Comparison of ENCODE assay signal across 10 cellular contexts in the genomic region with DNA sequence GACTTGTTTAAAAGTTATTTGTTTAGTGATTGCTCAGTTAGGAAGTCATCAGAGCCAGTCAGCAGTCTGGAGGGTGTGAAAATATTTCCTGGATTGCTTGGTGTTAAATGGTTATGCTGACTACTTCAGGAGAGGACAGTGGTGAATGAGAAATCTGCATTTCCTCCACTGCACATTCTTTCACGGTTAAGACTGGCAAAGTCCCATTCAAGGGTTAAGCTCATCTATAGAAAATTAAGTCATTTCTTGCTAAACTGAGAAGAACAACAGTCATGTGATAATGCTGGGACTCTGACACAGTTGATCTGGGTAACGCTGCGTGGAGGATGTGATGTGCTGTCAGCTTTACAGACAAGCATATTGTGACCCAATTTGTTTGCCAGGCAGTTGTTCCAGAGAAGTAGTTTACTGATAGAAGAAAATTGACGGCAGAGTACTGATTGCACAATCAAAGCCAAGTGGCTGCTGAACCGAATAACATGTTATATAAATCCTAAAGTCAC.
DNase-seq lines count a peak whose midpoint lies in the region; ATAC-seq and TF ChIP-seq lines count a peak whose summit lies in the region.
"Had no signal": no experiment of that assay in that cellular context is flagged by ENCODE, and none has a peak within 500 bp of the region (broad histone marks: within the 10 kb centered on the region; RNA-seq: fewer than 3 reads in every experiment).

No MANE protein-coding gene starts in this region.

- no peak overlapping the region for H3K4me3 Mint-ChIP-seq in CD4-positive, CD25-positive, alpha-beta regulatory T cell
- no peak overlapping the region for H3K4me3 Mint-ChIP-seq in activated CD4-positive, alpha-beta memory T cell treated with anti-CD3 and anti-CD28 coated beads for 36 hours
- H3K4me3 Mint-ChIP-seq in H9 = no peak overlapping the region

- ATAC-seq in CD4-positive, CD25-positive, alpha-beta regulatory T cell (ENCODE audit: low read depth in 2 of 2) = peak; percentile 42 to 58
- ATAC-seq in omental fat pad (ENCODE audit: low FRiP score) (peak; percentile 77), HG03039 (IDR thresholded peaks at IDR 0.05; ENCODE audit: unreplicated experiment) (no peak), GM21786 (IDR thresholded peaks at IDR 0.05; ENCODE audit: unreplicated experiment) (no peak)

- H3K4me1 ChIP-seq in CD4-positive, CD25-positive, alpha-beta regulatory T cell (ENCODE audit: control insufficient read depth, insufficient read depth, low read length, poor library complexity, severe bottlenecking) = peaks cover 5% of the 10 kb centered on the region
- H3K4me1 ChIP-seq in Karpas-422 (ENCODE audit: low read length) (no peaks in the 10 kb centered on the region), H9 (ENCODE audit: insufficient read depth, low read length) (no peaks in the 10 kb centered on the region)

- no peaks in the 10 kb centered on the region for H3K23me2 ChIP-seq in H9 (ENCODE audit: insufficient read length, low read depth, low read length, poor library complexity, severe bottlenecking)

- H3K27me3 ChIP-seq in CD4-positive, CD25-positive, alpha-beta regulatory T cell (ENCODE audit: control insufficient read depth, insufficient read depth, low read length) = no peaks in the 10 kb centered on the region
- H3K27me3 ChIP-seq in Karpas-422 (ENCODE audit: low read length) (no peaks in the 10 kb centered on the region), H9 (ENCODE audit: insufficient read depth, low read length) (no peaks in the 10 kb centered on the region)

- H2AFZ ChIP-seq in Karpas-422 (ENCODE audit: low read length) = no peak overlapping the region
- H2AFZ ChIP-seq in H9 (ENCODE audit: low read length) = no peak overlapping the region

- no peak overlapping the region for H2BK12ac ChIP-seq in H9 (ENCODE audit: insufficient read length, low read depth, low read length)

- no peaks in the 10 kb centered on the region for H3K36me3 ChIP-seq in CD4-positive, CD25-positive, alpha-beta regulatory T cell (ENCODE audit: control insufficient read depth, insufficient read depth, low read length)
- no peaks in the 10 kb centered on the region for H3K36me3 ChIP-seq in Karpas-422 (ENCODE audit: insufficient read depth, low read length)
- H3K36me3 ChIP-seq: WERI-Rb-1 had no signal

- H3K27ac ChIP-seq in CD4-positive, CD25-positive, alpha-beta regulatory T cell (ENCODE audit: insufficient read depth, low read length, poor library complexity, severe bottlenecking) = no peak overlapping the region
- H3K27ac ChIP-seq in Karpas-422 (ENCODE audit: low read length) (no peak overlapping the region), H9 (ENCODE audit: insufficient read length, low read depth, low read length) (no peak overlapping the region)
- H3K27ac ChIP-seq: WERI-Rb-1 had no signal

- no peak overlapping the region for H3K4ac ChIP-seq in H9 (ENCODE audit: low read depth, low read length)

- no peak overlapping the region for H3K18ac ChIP-seq in H9 (ENCODE audit: insufficient read length, low read depth, low read length)

- H3K27me3 Mint-ChIP-seq in CD4-positive, CD25-positive, alpha-beta regulatory T cell = no peaks in the 10 kb centered on the region
- no peaks in the 10 kb centered on the region for H3K27me3 Mint-ChIP-seq in activated CD4-positive, alpha-beta memory T cell treated with anti-CD3 and anti-CD28 coated beads for 36 hours
- no peaks in the 10 kb centered on the region for H3K27me3 Mint-ChIP-seq in H9 (ENCODE audit: low read depth)

- H3K4me2 ChIP-seq in Karpas-422 (ENCODE audit: low read depth, low read length, poor library complexity, severe bottlenecking) (no peak overlapping the region), H9 (ENCODE audit: insufficient read depth, insufficient read length, low read length) (no peak overlapping the region)

- H4K20me1 ChIP-seq in Karpas-422 (ENCODE audit: insufficient read depth, low read depth, low read length) (no peaks in the 10 kb centered on the region), H9 (ENCODE audit: control insufficient read depth, insufficient read depth, insufficient read length) (no peaks in the 10 kb centered on the region)

- WGBS in H9 (ENCODE audit: extremely low coverage, insufficient read length, low lambda C conversion rate) = no CpG with 5 or more reads among the region's 5 CpGs

- H4K8ac ChIP-seq in H9 (replicated peaks; ENCODE audit: insufficient read length, low read depth, low read length) = no peak overlapping the region

- no peak overlapping the region for H2BK5ac ChIP-seq in H9 (ENCODE audit: insufficient read length, low read length)

- peak in 1 of 3 donors; percentile 27 for DNase-seq in CD4-positive, CD25-positive, alpha-beta regulatory T cell
- peak; percentile 39 for DNase-seq in activated CD4-positive, alpha-beta memory T cell treated with anti-CD3 and anti-CD28 coated beads for 36 hours
- DNase-seq in fibroblast of pulmonary artery (ENCODE audit: low read depth) = peak; percentile 82
- DNase-seq in omental fat pad (ENCODE audit: low spot score) = no peak
- DNase-seq in Karpas-422 = no peak
- no peak for DNase-seq in H9
- DNase-seq: DMS153, WERI-Rb-1 had no signal

- H3K9ac ChIP-seq in Karpas-422 (ENCODE audit: low read length) = no peak overlapping the region
- no peak overlapping the region for H3K9ac ChIP-seq in H9 (ENCODE audit: extremely low read depth, insufficient read length, low read length)

- H3K14ac ChIP-seq in H9 (ENCODE audit: insufficient read depth, low read length) = no peak overlapping the region

- TF ChIP-seq CTCF in fibroblast of pulmonary artery (IDR thresholded peaks at IDR 0.05; ENCODE audit: low read length, missing control alignments) (no peak), omental fat pad (IDR thresholded peaks at IDR 0.05) (no peak), H9 (conservative IDR thresholded peaks at IDR 0.05) (no peak)

- no peak overlapping the region for H4K91ac ChIP-seq in H9 (ENCODE audit: insufficient read length, low read depth, low read length)

- CTCF ChIA-PET in activated CD4-positive, alpha-beta memory T cell treated with anti-CD3 and anti-CD28 coated beads for 36 hours (lab: Charles Lee) = interaction anchor here (1.8 kb wide), 1 partner anchor 150 kb away, joined by 5 read pairs; no protein-coding TSS in a partner anchor

- H3K79me1 ChIP-seq in H9 (ENCODE audit: insufficient read depth, low read depth, low read length, poor library complexity, severe bottlenecking) = no peaks in the 10 kb centered on the region

- no peak overlapping the region for H3K23ac ChIP-seq in H9 (ENCODE audit: insufficient read length, low read depth, low read length)

- H2BK15ac ChIP-seq in H9 (ENCODE audit: low read depth, low read length) = no peak overlapping the region

- POLR2A ChIA-PET in activated CD4-positive, alpha-beta memory T cell treated with anti-CD3 and anti-CD28 coated beads for 36 hours (lab: Charles Lee) = no interaction called here

- no peak overlapping the region for H2BK120ac ChIP-seq in H9 (ENCODE audit: low read depth, low read length, poor library complexity, severe bottlenecking)

- no peaks in the 10 kb centered on the region for H3K9me3 ChIP-seq in CD4-positive, CD25-positive, alpha-beta regulatory T cell (ENCODE audit: control insufficient read depth in 2 of 2, low read length in 2 of 2)
- H3K9me3 ChIP-seq in Karpas-422 (ENCODE audit: low read length) = no peaks in the 10 kb centered on the region
- H3K9me3 ChIP-seq in H9 (ENCODE audit: control insufficient read depth, low read depth, low read length) = no peaks in the 10 kb centered on the region

- H3T11ph ChIP-seq in H9 (ENCODE audit: low read length) = no peak overlapping the region

- no peak overlapping the region for H4K5ac ChIP-seq in H9 (ENCODE audit: insufficient read length, low read depth, low read length)

- H3K79me2 ChIP-seq in Karpas-422 (ENCODE audit: low read length) (no peaks in the 10 kb centered on the region), H9 (ENCODE audit: insufficient read depth, low read length) (no peaks in the 10 kb centered on the region)

- no peaks in the 10 kb centered on the region for H3K9me3 Mint-ChIP-seq in CD4-positive, CD25-positive, alpha-beta regulatory T cell
- no peaks in the 10 kb centered on the region for H3K9me3 Mint-ChIP-seq in activated CD4-positive, alpha-beta memory T cell treated with anti-CD3 and anti-CD28 coated beads for 36 hours
- H3K9me3 Mint-ChIP-seq in H9 = no peaks in the 10 kb centered on the region

- peak overlapping the region; percentile 38 to 90 (median 62) for H3K27ac Mint-ChIP-seq in CD4-positive, CD25-positive, alpha-beta regulatory T cell
- no peak overlapping the region for H3K27ac Mint-ChIP-seq in activated CD4-positive, alpha-beta memory T cell treated with anti-CD3 and anti-CD28 coated beads for 36 hours
- no peak overlapping the region for H3K27ac Mint-ChIP-seq in H9

- H3K36me3 Mint-ChIP-seq in CD4-positive, CD25-positive, alpha-beta regulatory T cell = peaks cover 3% of the 10 kb centered on the region
- no peaks in the 10 kb centered on the region for H3K36me3 Mint-ChIP-seq in activated CD4-positive, alpha-beta memory T cell treated with anti-CD3 and anti-CD28 coated beads for 36 hours
- no peaks in the 10 kb centered on the region for H3K36me3 Mint-ChIP-seq in H9 (ENCODE audit: insufficient read depth in 1 of 3, low read depth in 3 of 3)

- H2BK20ac ChIP-seq in H9 (ENCODE audit: low read depth, low read length, poor library complexity, severe bottlenecking) = no peak overlapping the region

- H3K56ac ChIP-seq in H9 (ENCODE audit: insufficient read length, low read depth, low read length) = no peak overlapping the region

- H3K4me1 Mint-ChIP-seq in CD4-positive, CD25-positive, alpha-beta regulatory T cell = peaks cover 9 to 42% (median 10%) of the 10 kb centered on the region in 4 donors
- H3K4me1 Mint-ChIP-seq in activated CD4-positive, alpha-beta memory T cell treated with anti-CD3 and anti-CD28 coated beads for 36 hours (ENCODE audit: low read depth) = peaks cover 19% of the 10 kb centered on the region
- H3K4me1 Mint-ChIP-seq in H9 = peaks cover 8 to 14% of the 10 kb centered on the region in 2 experiments

- intact Hi-C loops in activated CD4-positive, alpha-beta memory T cell treated with anti-CD3 and anti-CD28 coated beads for 36 hours (cut with micrococcal nuclease) = loop anchor here (5.0 kb wide), 1 partner anchor 34 kb away; no protein-coding TSS in a partner anchor

- H2AK5ac ChIP-seq in H9 (ENCODE audit: insufficient read length, low read length) = no peak overlapping the region

- no peak overlapping the region for H3K4me3 ChIP-seq in CD4-positive, CD25-positive, alpha-beta regulatory T cell (ENCODE audit: low read depth, low read length)
- H3K4me3 ChIP-seq in fibroblast of pulmonary artery (replicated peaks; ENCODE audit: low read depth, low read length) (no peak overlapping the region), Karpas-422 (ENCODE audit: low read length) (no peak overlapping the region)

- no peaks in the 10 kb centered on the region for H3K9me2 ChIP-seq in Karpas-422 (replicated peaks; ENCODE audit: insufficient read depth, low read length)

Comparison
In these comparisons a context has a peak if more than half of its experiments do, and no peak if none do; other contexts are left out.
1. ATAC-seq: peak in CD4-positive, CD25-positive, alpha-beta regulatory T cell (2 of 2) and omental fat pad (single experiment); none in HG03039 (single experiment) and GM21786 (single experiment).
2. DNase-seq: peak in activated CD4-positive, alpha-beta memory T cell treated with anti-CD3 and anti-CD28 coated beads for 36 hours (single experiment) and fibroblast of pulmonary artery (single experiment); none in omental fat pad (single experiment), Karpas-422 (single experiment) and H9 (single experiment).
3. H3K27ac Mint-ChIP-seq: peak in CD4-positive, CD25-positive, alpha-beta regulatory T cell (3 of 3); none in activated CD4-positive, alpha-beta memory T cell treated with anti-CD3 and anti-CD28 coated beads for 36 hours (single experiment) and H9 (0 of 3).